ENCODE assay signal across 8 cellular contexts in the genomic region with DNA sequence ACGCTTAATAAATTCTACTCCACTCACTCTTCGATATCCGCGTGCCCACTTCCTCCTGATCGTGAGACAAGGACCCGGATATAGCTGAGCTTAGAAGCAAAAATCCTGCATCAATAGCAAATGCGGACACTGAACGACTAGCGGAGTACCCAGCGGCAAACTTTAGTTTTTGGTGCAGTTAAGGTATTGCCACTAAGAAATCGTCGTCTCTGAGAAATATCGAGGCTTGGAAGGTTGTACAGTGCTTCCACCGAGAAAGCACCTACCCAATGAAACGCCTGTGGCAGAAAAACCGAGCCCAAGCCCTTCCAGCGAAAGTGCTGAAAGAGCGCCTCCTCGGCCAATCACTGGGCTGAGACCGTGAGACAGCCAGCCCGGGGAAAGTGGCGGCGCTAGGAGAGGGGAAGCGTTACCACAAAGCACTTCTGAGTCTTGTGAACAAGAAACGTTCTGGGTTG. TPM values are rescaled to one million over a fixed set of nuclear protein-coding genes. Genes with fewer than 3 reads are reported as not detected.
DNase-seq lines count a peak whose midpoint lies in the region; ATAC-seq and TF ChIP-seq lines count a peak whose summit lies in the region.

No MANE protein-coding gene starts in this region.

- 0 out of 2 replicates have a peak, but pooled peaks have one; percentile 14 for TF ChIP-seq POLR2A in IMR-90 (IDR thresholded peaks at IDR 0.05; ENCODE audit: low read depth, low read length)

- ATAC-seq in GM21576 (IDR thresholded peaks at IDR 0.05; ENCODE audit: unreplicated experiment) (peak; percentile 42), IMR-90 (ENCODE audit: low read depth) (peak; percentile 69), esophagus mucosa (peak; percentile 59)

- H3K56ac ChIP-seq in IMR-90 (ENCODE audit: extremely low read depth, insufficient read depth, low read length): peak overlapping the region; percentile 99

- BruUV-seq in IMR-90 (replicated peaks; lab: Mats Ljungman, UMichigan): no TSS peak

- dilution Hi-C loops in IMR-90 (cut with HindIII; ENCODE audit: low sequenced_read_pairs, unreplicated experiment): no loop called here

- peak overlapping the region; percentile 72 for H2AK5ac ChIP-seq in IMR-90 (ENCODE audit: low read depth, low read length)

- H2BK15ac ChIP-seq in IMR-90 (ENCODE audit: low read depth, low read length): peak overlapping the region; percentile 98

- H2AFZ ChIP-seq in IMR-90 (replicated peaks; ENCODE audit: low read length, poor library complexity): peak overlapping the region; percentile 94

- H3K14ac ChIP-seq in IMR-90 (replicated peaks; ENCODE audit: low read depth, low read length): peak overlapping the region; percentile 90

- peaks cover 9 to 33% of the 10 kb centered on the region in 2 experiments; a peak in 3 of 4 replicates for H3K79me1 ChIP-seq in IMR-90 (ENCODE audit: low read depth in 1 of 2, low read length in 2 of 2)

- H3K27me3 Mint-ChIP-seq in nephron (ENCODE audit: low read depth): peaks cover 99% of the 10 kb centered on the region

- H3K9ac ChIP-seq in IMR-90 (ENCODE audit: low read depth, low read length): peak overlapping the region; percentile 65

- peaks cover 7% of the 10 kb centered on the region for H3K9me1 ChIP-seq in IMR-90 (ENCODE audit: insufficient read depth, low read length)

- 0% methylated on average over 6 of the region's 25 CpGs; no CpG with 5 or more reads in 1 of the 2 experiments for WGBS in IMR-90 (ENCODE audit: extremely low coverage in 2 of 2, insufficient read length in 1 of 2), 2 experiments

- H2BK5ac ChIP-seq in IMR-90 (ENCODE audit: low read depth, low read length, poor library complexity, severe bottlenecking): peak overlapping the region; percentile 96

- intact Hi-C loops in IMR-90 (cut with micrococcal nuclease): no loop called here

- H3K4me3 ChIP-seq in IMR-90 (ENCODE audit: insufficient read depth, low read depth, low read length): peak overlapping the region; percentile 49

- H3K4ac ChIP-seq in IMR-90 (ENCODE audit: low read depth, low read length): peak overlapping the region; percentile 100

- H3K27ac ChIP-seq in IMR-90 (ENCODE audit: insufficient read depth, low read length) (peak overlapping the region; percentile 90), temporal lobe (ENCODE audit: low read depth, low read length) (peak overlapping the region; percentile 81)

- POLR2A ChIA-PET in IMR-90 (lab: Charles Lee; ENCODE audit: unreplicated experiment): interaction anchor here (0.6 to 1.5 kb wide), 13 partner anchors 9 to 113 kb away, joined by 3 to 7 read pairs (median 3); a partner anchor contains a TSS

- H3K27ac Mint-ChIP-seq in nephron: peak overlapping the region; percentile 93 to 98 (median 97)

- DNase-seq in DMS53 (lab: John Stamatoyannopoulos, UW): peak; percentile 91
- DNase-seq in IMR-90: peak; percentile 80
- DNase-seq in OCI-M1 (lab: John Stamatoyannopoulos, UW): peak; percentile 94
- peak; percentile 58 for DNase-seq in activated T-cell treated with anti-CD3 and anti-CD28 coated beads for 4 hours

- H3K9me3 ChIP-seq in IMR-90 (ENCODE audit: control insufficient read depth, insufficient read depth, low read length): no peaks in the 10 kb centered on the region

- H2BK120ac ChIP-seq in IMR-90 (ENCODE audit: low read depth, low read length): peak overlapping the region; percentile 97

- no peaks in the 10 kb centered on the region for H3K36me3 ChIP-seq in IMR-90 (ENCODE audit: control insufficient read depth, insufficient read depth, low read length)

- no peak; the same call in 1 of the 2 replicates for TF ChIP-seq RAD21 in IMR-90 (IDR thresholded peaks at IDR 0.05; ENCODE audit: low read length)

- CTCF ChIA-PET in IMR-90 (lab: Yijun Ruan, JAX): interaction anchor here (0.6 to 1.8 kb wide), 6 partner anchors 9 to 1920 kb away, joined by 3 to 5 read pairs (median 4); no protein-coding TSS in a partner anchor

- TF ChIP-seq CTCF in IMR-90 (conservative IDR thresholded peaks at IDR 0.05; ENCODE audit: low read depth, low read length) (no peak; the same call in 1 of the 2 replicates), nephron (IDR thresholded peaks at IDR 0.05; ENCODE audit: unreplicated experiment in 3 of 3) (no peak)

- H3K4me2 ChIP-seq in IMR-90 (ENCODE audit: low read depth, low read length): peak overlapping the region; percentile 78

- peak overlapping the region; percentile 92 for H3K18ac ChIP-seq in IMR-90 (ENCODE audit: low read depth, low read length)

- no peaks in the 10 kb centered on the region; the same call in 1 of the 2 replicates for H4K20me1 ChIP-seq in IMR-90 (ENCODE audit: insufficient read depth, low read length)

- no peaks in the 10 kb centered on the region for H3K4me1 Mint-ChIP-seq in nephron

- H4K8ac ChIP-seq in IMR-90 (ENCODE audit: low read depth in 2 of 2, low read length in 2 of 2): peak overlapping the region; percentile 96 to 100

- H3K27me3 ChIP-seq in IMR-90 (ENCODE audit: control insufficient read depth, insufficient read depth, low read length): no peaks in the 10 kb centered on the region

- no peaks in the 10 kb centered on the region for H3K36me3 Mint-ChIP-seq in nephron (ENCODE audit: low read depth)

- peak overlapping the region; percentile 90 for H2AK9ac ChIP-seq in IMR-90 (replicated peaks; ENCODE audit: low read depth, low read length, poor library complexity)

- no peaks in the 10 kb centered on the region for H3K9me3 Mint-ChIP-seq in nephron

- peak overlapping the region; percentile 98 for H3K23ac ChIP-seq in IMR-90 (ENCODE audit: low read depth, low read length)

- in situ Hi-C loops in IMR-90 (cut with MboI; ENCODE audit: low sequenced_read_pairs): no loop called here

- peak overlapping the region; percentile 98 for H4K5ac ChIP-seq in IMR-90 (ENCODE audit: low read depth, low read length)

- H4K91ac ChIP-seq in IMR-90 (ENCODE audit: insufficient read depth, low read depth, low read length): peak overlapping the region; percentile 100

- peak overlapping the region; percentile 87 to 93 (median 90) for H3K4me3 Mint-ChIP-seq in nephron

- H3K4me1 ChIP-seq in IMR-90 (ENCODE audit: control insufficient read depth, insufficient read depth, low read length): peaks cover 19% of the 10 kb centered on the region

- H2BK20ac ChIP-seq in IMR-90 (ENCODE audit: low read depth, low read length): peak overlapping the region; percentile 69

TF ChIP-seq in IMR-90, 13 proteins besides CTCF, POLR2A, EP300 and RAD21:
- TF ChIP-seq FOS (IDR thresholded peaks at IDR 0.05; ENCODE audit: low read depth, low read length) (no peak), MAFK (IDR thresholded peaks at IDR 0.05; ENCODE audit: low read depth, low read length) (0 out of 2 replicates have a peak, but pooled peaks have one; percentile 2)

RNA-seq across cellular contexts. Expression of a gene that starts 32.2 kb away (rescaled TPM):
- total RNA-seq in IMR-90 (2012; rRNA removed): 1.3 and 1.4 TPM in 2 replicates
- 2.5 and 3.6 TPM in 2 replicates for polyA plus RNA-seq in IMR-90 (2012; rRNA removed)
- 3.5 and 4.5 TPM in 2 replicates for polyA plus RNA-seq in IMR-90 (2012; cell fraction: cytosol; rRNA removed)
- 3.9 and 4.1 TPM in 2 replicates for polyA plus RNA-seq in IMR-90 (2012; cell fraction: nucleus; rRNA removed; ENCODE audit: low replicate concordance)
- total RNA-seq in esophagus mucosa: 1.8 TPM
- total RNA-seq in temporal lobe: 0.49 TPM

Comparison
In these comparisons a context has a peak if more than half of its experiments do, and no peak if none do; other contexts are left out.
1. Peak in every context shown above with its lines: DNase-seq, ATAC-seq, H3K4me3 ChIP-seq and H3K27ac ChIP-seq.